In genomic region chr1:118986839-118987430, GRCh38 we compare ENCODE assay signal across 11 cellular contexts. TPM values are rescaled to one million over a fixed set of nuclear protein-coding genes. Genes with fewer than 3 reads are reported as not detected.
A peak's percentile ranks its signal among the peaks of the same experiment; 100 is the strongest.
DNase-seq lines count a peak whose midpoint lies in the region; ATAC-seq, FAIRE-seq and TF ChIP-seq lines count a peak whose summit lies in the region.
"Had no signal": no experiment of that assay in that cellular context is flagged by ENCODE, and none has a peak within 500 bp of the region (broad histone marks: within the 10 kb centered on the region; RNA-seq: fewer than 3 reads in every experiment).

No MANE protein-coding gene starts in this region.

- peak overlapping the region; percentile 65 for H3K4me2 ChIP-seq in keratinocyte (ENCODE audit: control insufficient read depth, extremely low read depth, insufficient read depth, low read depth, low read length)
- H3K4me2 ChIP-seq: A549 had no signal

- H2AFZ ChIP-seq in keratinocyte (ENCODE audit: control insufficient read depth, low read length), result no peak overlapping the region

- H3K27me3 ChIP-seq in ascending aorta, result peaks cover 20% of the 10 kb centered on the region
- H3K27me3 ChIP-seq in keratinocyte (ENCODE audit: control insufficient read depth, extremely low read depth, insufficient read depth, low read length), result peaks cover 95% of the 10 kb centered on the region
- peaks cover 4% of the 10 kb centered on the region for H3K27me3 ChIP-seq in testis

- TF ChIP-seq CTCF in ascending aorta (IDR thresholded peaks at IDR 0.05) (no peak), keratinocyte (optimal IDR thresholded peaks at IDR 0.05 in 1 of 3, IDR thresholded peaks at IDR 0.05 in 1 of 3, conservative IDR thresholded peaks at IDR 0.05 in 1 of 3; ENCODE audit: extremely low read depth in 1 of 3, insufficient read depth in 2 of 3, low read length in 3 of 3) (no peak), testis (IDR thresholded peaks at IDR 0.05) (no peak)

- no peaks in the 10 kb centered on the region for H4K20me1 ChIP-seq in keratinocyte (ENCODE audit: control insufficient read depth, extremely low read depth, insufficient read depth, low read length)

- intact Hi-C loops in ascending aorta (cut with DNase I), result no loop called here
- intact Hi-C loops in testis (cut with DNase I; ENCODE audit: low total_unique reads), result no loop called here

- DNase-seq in T-helper 1 cell, result no peak
- no peak for DNase-seq in ascending aorta (ENCODE audit: low spot score in 2 of 2)
- no peak for DNase-seq in keratinocyte (ENCODE audit: low read depth, low spot score)
- DNase-seq in testis, result no peak
- DNase-seq in T-helper 9 cell, result no peak
- DNase-seq in occipital lobe (lab: John Stamatoyannopoulos, UW), result no peak
- DNase-seq: MM.1S; stimulated activated CD8-positive, alpha-beta memory T cell treated with anti-CD3 and anti-CD28 coated beads, Interleukin-4, amount 100 ng/mL, for 48 hours had no signal

- peaks cover 13% of the 10 kb centered on the region for H3K36me3 Mint-ChIP-seq in T-helper 1 cell treated with Interleukin-12 subunit alpha and Interleukin-12 subunit beta and Interleukin-4 antibody, amounts not matched to agents 30 μg/mL and 1 μg/mL, for 36 hours (ENCODE audit: low read depth)

- dilution Hi-C loops in keratinocyte (cut with MboI; ENCODE audit: extremely low pct_ligation_motif_present, low sequenced_read_pairs), result no loop called here

- H3K27ac Mint-ChIP-seq in T-helper 1 cell treated with Interleukin-12 subunit alpha and Interleukin-12 subunit beta and Interleukin-4 antibody, amounts not matched to agents 30 μg/mL and 1 μg/mL, for 36 hours, result peak overlapping the region; percentile 24

- FAIRE-seq in keratinocyte (lab: Jason Lieb, UNC), result no peak
- FAIRE-seq: A549 had no signal

- H3K9me3 ChIP-seq in ascending aorta, result no peaks in the 10 kb centered on the region
- H3K9me3 ChIP-seq in keratinocyte (ENCODE audit: control insufficient read depth, low read depth, low read length), result peaks cover 14% of the 10 kb centered on the region
- H3K9me3 ChIP-seq in testis, result no peaks in the 10 kb centered on the region
- H3K9me3 ChIP-seq: A549 had no signal

- no peak overlapping the region for H3K27ac ChIP-seq in ascending aorta
- H3K27ac ChIP-seq in keratinocyte (ENCODE audit: control insufficient read depth, insufficient read depth, low read length), result no peak overlapping the region
- H3K27ac ChIP-seq in testis, result no peak overlapping the region
- H3K27ac ChIP-seq: A549 had no signal

- peaks cover 99% of the 10 kb centered on the region for H3K27me3 Mint-ChIP-seq in T-helper 1 cell treated with Interleukin-12 subunit alpha and Interleukin-12 subunit beta and Interleukin-4 antibody, amounts not matched to agents 30 μg/mL and 1 μg/mL, for 36 hours (ENCODE audit: low read depth)

- H3K36me3 ChIP-seq in ascending aorta (no peaks in the 10 kb centered on the region), keratinocyte (ENCODE audit: control insufficient read depth in 2 of 2, extremely low read depth in 1 of 2, insufficient read depth in 2 of 2, low read length in 2 of 2) (no peaks in the 10 kb centered on the region), testis (ENCODE audit: low read depth, missing control alignments) (no peaks in the 10 kb centered on the region)

- no peak for ATAC-seq in GM19463 (IDR thresholded peaks at IDR 0.05; ENCODE audit: unreplicated experiment)
- ATAC-seq: A549 had no signal

- no peak overlapping the region for H3K9ac ChIP-seq in keratinocyte (ENCODE audit: control insufficient read depth, extremely low read depth, insufficient read depth, low read length)

- no peak for TF ChIP-seq POLR2A in testis (IDR thresholded peaks at IDR 0.05)

- 6 to 13% methylated on average over 21 to 25 of the region's 25 CpGs for WGBS in testis, 2 donors

- H3K4me1 Mint-ChIP-seq in T-helper 1 cell treated with Interleukin-12 subunit alpha and Interleukin-12 subunit beta and Interleukin-4 antibody, amounts not matched to agents 30 μg/mL and 1 μg/mL, for 36 hours (ENCODE audit: low read depth), result peaks cover 3% of the 10 kb centered on the region

- peak overlapping the region; percentile 28 for H3K4me3 Mint-ChIP-seq in T-helper 1 cell treated with Interleukin-12 subunit alpha and Interleukin-12 subunit beta and Interleukin-4 antibody, amounts not matched to agents 30 μg/mL and 1 μg/mL, for 36 hours

- H3K9me3 Mint-ChIP-seq in T-helper 1 cell treated with Interleukin-12 subunit alpha and Interleukin-12 subunit beta and Interleukin-4 antibody, amounts not matched to agents 30 μg/mL and 1 μg/mL, for 36 hours, result peaks cover 20% of the 10 kb centered on the region

- no peaks in the 10 kb centered on the region for H3K79me2 ChIP-seq in keratinocyte (ENCODE audit: control insufficient read depth, insufficient read depth, low read length)

- H3K4me1 ChIP-seq in ascending aorta (peaks cover 4 to 6% of the 10 kb centered on the region in 2 donors), keratinocyte (ENCODE audit: control insufficient read depth, extremely low read depth, insufficient read depth, low read length) (peaks cover 5% of the 10 kb centered on the region), testis (peaks cover 9% of the 10 kb centered on the region)
- H3K4me1 ChIP-seq: A549 had no signal

- no peaks in the 10 kb centered on the region for H3K9me1 ChIP-seq in keratinocyte (ENCODE audit: control insufficient read depth, extremely low read depth, insufficient read depth, low read length)

- H3K4me3 ChIP-seq in ascending aorta (peak overlapping the region; percentile 61 to 68), keratinocyte (ENCODE audit: control insufficient read depth in 2 of 3, extremely low read depth in 1 of 3, insufficient read depth in 2 of 3, low read depth in 1 of 3, low read length in 3 of 3) (peak overlapping the region in 2 of 3 experiments; percentile 47 to 52), testis (peak overlapping the region; percentile 31 to 42)
- H3K4me3 ChIP-seq: A549 had no signal

RNA-seq across cellular contexts. Expression of gene TBX15, which starts 1.2 kb away (rescaled TPM):
- 1.8 TPM for total RNA-seq in ascending aorta
- 0.01 to 0.02 TPM in 2 of 3 replicates, not detected in the other for polyA plus RNA-seq in keratinocyte
- polyA plus RNA-seq in keratinocyte (2011; ENCODE audit: low read depth), result not detected
- polyA plus RNA-seq in keratinocyte (2011; cell fraction: cytosol; rRNA removed), result not detected in 2 replicates
- polyA plus RNA-seq in keratinocyte (2011; cell fraction: nucleus; rRNA removed), result 0.05 TPM in 1 of 2 replicates, not detected in the other
- not detected in 2 replicates for polyA plus RNA-seq in keratinocyte (2012; ENCODE audit: low replicate concordance)
- polyA minus RNA-seq in keratinocyte, result not detected in 3 replicates
- not detected for polyA minus RNA-seq in keratinocyte (2011; cell fraction: cytosol; rRNA and poly(A)+ RNA removed)
- not detected in 2 replicates for polyA minus RNA-seq in keratinocyte (2011; cell fraction: nucleus; rRNA and poly(A)+ RNA removed)
- under 1 TPM; 0.63 to 0.74 TPM for total RNA-seq in testis
- polyA plus RNA-seq in testis (ENCODE audit: insufficient read depth, low read depth, low replicate concordance), result 1.5 TPM
- total RNA-seq in occipital lobe, result 1.2 TPM
